16 cellular contexts compared by ENCODE assay signal in the genomic region with DNA sequence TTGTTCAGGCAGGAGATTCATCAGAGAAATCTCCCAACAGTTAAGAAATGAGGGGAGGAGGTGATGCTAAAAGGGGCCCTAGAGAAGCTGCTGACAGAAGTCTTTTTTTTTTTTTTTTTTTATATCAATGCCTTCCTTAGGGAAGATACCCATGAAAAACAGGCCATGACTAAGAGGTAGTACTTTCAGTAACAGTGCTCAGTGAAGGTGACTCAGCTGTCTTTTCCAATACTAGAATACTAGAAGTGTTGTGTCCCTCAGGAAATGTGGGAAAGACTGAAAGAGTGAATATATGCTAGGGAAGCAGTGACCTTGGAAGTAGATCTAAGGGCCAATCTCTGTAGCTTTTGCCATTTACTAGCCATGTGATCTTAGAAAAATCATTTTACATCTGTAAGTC. TPM values are rescaled to one million over a fixed set of nuclear protein-coding genes. Genes with fewer than 3 reads are reported as not detected.
A peak's percentile ranks its signal among the peaks of the same experiment; 100 is the strongest.
DNase-seq lines count a peak whose midpoint lies in the region; ATAC-seq, FAIRE-seq and TF ChIP-seq lines count a peak whose summit lies in the region.
"Had no signal": no experiment of that assay in that cellular context is flagged by ENCODE, and none has a peak within 500 bp of the region (broad histone marks: within the 10 kb centered on the region; RNA-seq: fewer than 3 reads in every experiment).

No MANE protein-coding gene starts in this region.

- H3K27me3 ChIP-seq in bronchial epithelial cell (ENCODE audit: control insufficient read depth, insufficient read depth, low read length) (no peaks in the 10 kb centered on the region), kidney epithelial cell (ENCODE audit: control insufficient read depth, insufficient read depth, low read length) (no peaks in the 10 kb centered on the region), esophagus squamous epithelium (no peaks in the 10 kb centered on the region)
- H3K27me3 ChIP-seq: BLaER1, esophagus muscularis mucosa had no signal

- no peak overlapping the region for H3K27ac Mint-ChIP-seq in activated naive CD8-positive, alpha-beta T cell treated with anti-CD3 and anti-CD28 coated beads, Interleukin-2, amount 50 U/mL, for 24 hours
- H3K27ac Mint-ChIP-seq: activated B cell treated with CpG ODN at 0.5 μM for 24 hours; activated naive CD4-positive, alpha-beta T cell treated with anti-CD3 and anti-CD28 coated beads, Interleukin-2, amount 50 U/mL, for 72 hours; immature natural killer cell had no signal

- no peak for FAIRE-seq in bronchial epithelial cell (lab: Jason Lieb, UNC)
- FAIRE-seq: colon had no signal

- H3K4me3 ChIP-seq in bronchial epithelial cell (ENCODE audit: low read depth, low read length) (no peak overlapping the region), kidney epithelial cell (ENCODE audit: low read depth, low read length) (no peak overlapping the region), esophagus squamous epithelium (no peak overlapping the region)
- H3K4me3 ChIP-seq: BLaER1, esophagus muscularis mucosa had no signal

- no peak for TF ChIP-seq POLR2A in esophagus squamous epithelium (IDR thresholded peaks at IDR 0.05)

- peaks cover 17% of the 10 kb centered on the region for H3K36me3 Mint-ChIP-seq in activated naive CD8-positive, alpha-beta T cell treated with anti-CD3 and anti-CD28 coated beads, Interleukin-2, amount 50 U/mL, for 24 hours (ENCODE audit: low read depth)

- H3K27ac ChIP-seq in esophagus squamous epithelium = no peak overlapping the region
- H3K27ac ChIP-seq: BLaER1, esophagus muscularis mucosa had no signal

- intact Hi-C loops in esophagus squamous epithelium (cut with DNase I) = no loop called here

- TF ChIP-seq CTCF in bronchial epithelial cell (IDR thresholded peaks at IDR 0.05; ENCODE audit: insufficient read depth, low read length, severe bottlenecking) (no peak), kidney epithelial cell (IDR thresholded peaks at IDR 0.05; ENCODE audit: insufficient read depth, low read length, poor library complexity, severe bottlenecking) (no peak), esophagus squamous epithelium (IDR thresholded peaks at IDR 0.05) (no peak)

- DNase-seq in AG20443 (ENCODE audit: low spot score) (peak; percentile 57), LHCN-M2 (ENCODE audit: low read depth) (peak; percentile 91), bronchial epithelial cell (ENCODE audit: low read depth) (peak; percentile 79), kidney epithelial cell (ENCODE audit: low read depth) (peak; percentile 9), HUDEP-2 (lab: John Stamatoyannopoulos, UW; ENCODE audit: unreplicated experiment in 76 of 76) (no peak), esophagus squamous epithelium (lab: John Stamatoyannopoulos, UW) (no peak), COLO668 (lab: John Stamatoyannopoulos, UW; ENCODE audit: unreplicated experiment) (no peak)
- no peak for DNase-seq in activated naive CD8-positive, alpha-beta T cell treated with anti-CD3 and anti-CD28 coated beads, Interleukin-2, amount 50 U/mL, for 24 hours
- DNase-seq: activated B cell treated with CpG ODN at 0.5 μM for 24 hours, immature natural killer cell, NCI-H1436 treated with DMSO at 0.1 percent for 48 hours, NCI-H524 had no signal

- no peaks in the 10 kb centered on the region for H3K9me3 ChIP-seq in esophagus squamous epithelium

- no peaks in the 10 kb centered on the region for H3K4me1 Mint-ChIP-seq in activated naive CD8-positive, alpha-beta T cell treated with anti-CD3 and anti-CD28 coated beads, Interleukin-2, amount 50 U/mL, for 24 hours
- H3K4me1 Mint-ChIP-seq: activated B cell treated with CpG ODN at 0.5 μM for 24 hours, immature natural killer cell had no signal

- H3K27me3 Mint-ChIP-seq in activated naive CD8-positive, alpha-beta T cell treated with anti-CD3 and anti-CD28 coated beads, Interleukin-2, amount 50 U/mL, for 24 hours = no peaks in the 10 kb centered on the region
- H3K27me3 Mint-ChIP-seq: activated B cell treated with CpG ODN at 0.5 μM for 24 hours had no signal

- no peak overlapping the region for H3K4me3 Mint-ChIP-seq in activated naive CD8-positive, alpha-beta T cell treated with anti-CD3 and anti-CD28 coated beads, Interleukin-2, amount 50 U/mL, for 24 hours
- H3K4me3 Mint-ChIP-seq: activated B cell treated with CpG ODN at 0.5 μM for 24 hours, immature natural killer cell had no signal

- H3K36me3 ChIP-seq in bronchial epithelial cell (ENCODE audit: control insufficient read depth, insufficient read depth, low read length) (peaks cover 2% of the 10 kb centered on the region), kidney epithelial cell (ENCODE audit: control insufficient read depth, insufficient read depth, low read length) (no peaks in the 10 kb centered on the region), esophagus squamous epithelium (peaks cover 0 to 37% (median 0%) of the 10 kb centered on the region in 3 donors)

- peaks cover 9% of the 10 kb centered on the region for H3K9me3 Mint-ChIP-seq in activated naive CD8-positive, alpha-beta T cell treated with anti-CD3 and anti-CD28 coated beads, Interleukin-2, amount 50 U/mL, for 24 hours
- H3K9me3 Mint-ChIP-seq: immature natural killer cell had no signal

- no peak for ATAC-seq in activated naive CD8-positive, alpha-beta T cell treated with anti-CD3 and anti-CD28 coated beads, Interleukin-2, amount 50 U/mL, for 24 hours

- H3K4me1 ChIP-seq in esophagus squamous epithelium = no peaks in the 10 kb centered on the region
- H3K4me1 ChIP-seq: BLaER1, esophagus muscularis mucosa had no signal

RNA-seq across cellular contexts. Expression of gene SLFNL1, which starts 52.4 kb away (rescaled TPM):
- 0.17 TPM in 1 of 2 replicates, not detected in the other for total RNA-seq in LHCN-M2 (2014; rRNA removed)
- 0.11 TPM for polyA plus RNA-seq in LHCN-M2 (2012)
- total RNA-seq in bronchial epithelial cell = under 0.01 and 0.26 TPM in 2 replicates
- total RNA-seq in kidney epithelial cell = 0.41 TPM in 1 of 2 replicates, not detected in the other
- under 1 TPM in 2 of 4 donors, not detected in 2; 0.49 to 0.76 TPM for total RNA-seq in esophagus squamous epithelium

Comparison
In these comparisons a context has a peak if more than half of its experiments do, and no peak if none do; other contexts are left out.
1. DNase-seq: peak in AG20443 (single experiment), LHCN-M2 (single experiment), bronchial epithelial cell (single experiment) and kidney epithelial cell (single experiment); none in HUDEP-2 (0 of 76), esophagus squamous epithelium (single experiment), COLO668 (single experiment) and activated naive CD8-positive, alpha-beta T cell treated with anti-CD3 and anti-CD28 coated beads, Interleukin-2, amount 50 U/mL, for 24 hours (single experiment).